Comparison of ENCODE assay signal across 8 cellular contexts in the genomic region with DNA sequence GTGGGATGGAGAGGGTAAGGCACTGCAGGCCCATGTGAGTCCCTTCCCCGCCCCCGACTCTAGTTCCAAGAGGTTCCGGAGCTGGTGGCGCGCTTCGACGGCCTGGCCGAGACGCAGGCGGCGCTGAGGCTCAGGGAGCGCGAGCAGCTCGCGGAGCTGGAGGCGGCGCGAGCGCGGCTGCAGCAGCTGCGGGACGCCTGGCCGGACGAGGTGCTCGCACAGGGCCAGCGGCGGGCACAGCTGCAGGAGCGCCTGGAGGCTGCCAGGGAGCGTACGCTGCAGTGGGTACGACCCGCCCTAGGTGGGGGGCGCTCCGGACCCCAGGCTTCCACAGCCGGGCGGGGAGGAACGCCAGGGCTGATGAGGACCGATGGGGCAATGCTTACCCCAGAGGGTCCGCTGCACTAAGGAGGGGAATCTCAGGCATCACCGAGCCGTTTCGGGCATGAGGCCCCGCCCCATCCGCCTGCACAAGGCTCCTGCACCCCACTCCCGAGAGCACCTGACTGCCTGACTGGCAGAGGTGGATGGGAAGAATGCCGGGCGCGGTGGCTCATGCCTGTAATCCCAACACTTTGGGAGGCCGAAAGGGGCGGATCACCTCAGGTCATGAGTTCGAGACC. TPM values are rescaled to one million over a fixed set of nuclear protein-coding genes. Genes with fewer than 3 reads are reported as not detected.
A peak's percentile ranks its signal among the peaks of the same experiment; 100 is the strongest.
DNase-seq lines count a peak whose midpoint lies in the region; ATAC-seq and TF ChIP-seq lines count a peak whose summit lies in the region.

No MANE protein-coding gene starts in this region.

- WGBS in sigmoid colon, 2 donors, result 2 to 4% methylated on average over 51 of the region's 51 CpGs

- H3K27ac ChIP-seq in neural progenitor cell (no peak overlapping the region), sigmoid colon (no peak overlapping the region)

- no peak overlapping the region for H3K27ac Mint-ChIP-seq in effector memory CD8-positive, alpha-beta T cell
- H3K27ac Mint-ChIP-seq in neural progenitor cell, result no peak overlapping the region

- H3K4me1 Mint-ChIP-seq in effector memory CD8-positive, alpha-beta T cell (ENCODE audit: low read depth in 2 of 2), result peaks cover 11 to 16% of the 10 kb centered on the region in 2 donors
- H3K4me1 Mint-ChIP-seq in neural progenitor cell, result peaks cover 30% of the 10 kb centered on the region

- H3K36me3 ChIP-seq in neural progenitor cell (no peaks in the 10 kb centered on the region), sigmoid colon (peaks cover 10 to 21% (median 11%) of the 10 kb centered on the region in 4 donors)

- intact Hi-C loops in sigmoid colon (cut with DNase I), result no loop called here

- H3K27me3 Mint-ChIP-seq in effector memory CD8-positive, alpha-beta T cell, result peaks cover 21 to 25% of the 10 kb centered on the region in 2 donors
- peaks cover 28% of the 10 kb centered on the region for H3K27me3 Mint-ChIP-seq in neural progenitor cell (ENCODE audit: insufficient read depth, low read depth)

- no peak for ATAC-seq in effector memory CD8-positive, alpha-beta T cell (replicated peaks)
- ATAC-seq in GM18502 (IDR thresholded peaks at IDR 0.05; ENCODE audit: poor library complexity, unreplicated experiment), result no peak
- no peak for ATAC-seq in GM18505 (IDR thresholded peaks at IDR 0.05; ENCODE audit: unreplicated experiment)

- H3K27me3 ChIP-seq in neural progenitor cell, result peaks cover 65% of the 10 kb centered on the region
- peaks cover 16 to 63% (median 44%) of the 10 kb centered on the region in 3 donors for H3K27me3 ChIP-seq in sigmoid colon

- no peak for TF ChIP-seq EP300 in sigmoid colon (IDR thresholded peaks at IDR 0.05)

- peak overlapping the region; percentile 86 for H3K4me2 ChIP-seq in neural progenitor cell

- peaks cover 17% of the 10 kb centered on the region for H3K36me3 Mint-ChIP-seq in effector memory CD8-positive, alpha-beta T cell (ENCODE audit: insufficient read depth)
- H3K36me3 Mint-ChIP-seq in neural progenitor cell, result peaks cover 9% of the 10 kb centered on the region

- H3K9ac ChIP-seq in neural progenitor cell, result no peak overlapping the region

- peak; percentile 65 for DNase-seq in ELF-1 (ENCODE audit: low read depth, low spot score)
- peak; percentile 30 for DNase-seq in NCI-H510A treated with DMSO at 0.1 percent for 48 hours (lab: John Stamatoyannopoulos, UW)
- DNase-seq in effector memory CD8-positive, alpha-beta T cell, result no peak
- DNase-seq in neural progenitor cell (ENCODE audit: low spot score), result peak; percentile 86
- DNase-seq in DMS114 treated with DMSO at 0.1 percent for 48 hours (lab: John Stamatoyannopoulos, UW; ENCODE audit: unreplicated experiment), result no peak
- no peak for DNase-seq in sigmoid colon

- no peak for TF ChIP-seq POLR2A in sigmoid colon (IDR thresholded peaks at IDR 0.05)
- TF ChIP-seq POLR2A in GM18505 (IDR thresholded peaks at IDR 0.05; ENCODE audit: borderline replicate concordance, extremely low read depth, insufficient read depth, insufficient read length), result no peak

- H3K4me3 Mint-ChIP-seq in effector memory CD8-positive, alpha-beta T cell, result peak overlapping the region; percentile 41 to 83
- peak overlapping the region; percentile 55 for H3K4me3 Mint-ChIP-seq in neural progenitor cell

- H3K79me2 ChIP-seq in neural progenitor cell (ENCODE audit: low read depth), result no peaks in the 10 kb centered on the region

- peak overlapping the region; percentile 78 for H2AFZ ChIP-seq in neural progenitor cell (replicated peaks)

- peaks cover 46% of the 10 kb centered on the region for H3F3A ChIP-seq in neural progenitor cell (ENCODE audit: low read depth)

- no peaks in the 10 kb centered on the region for H3K9me3 Mint-ChIP-seq in effector memory CD8-positive, alpha-beta T cell
- H3K9me3 Mint-ChIP-seq in neural progenitor cell, result no peaks in the 10 kb centered on the region

- peak overlapping the region; percentile 51 for H3K4me3 ChIP-seq in neural progenitor cell
- H3K4me3 ChIP-seq in sigmoid colon, result peak overlapping the region in 1 of 4 donors; percentile 10

- H4K20me1 ChIP-seq in neural progenitor cell (ENCODE audit: low read depth), result peaks cover 33% of the 10 kb centered on the region

- TF ChIP-seq CTCF in neural progenitor cell (IDR thresholded peaks at IDR 0.05) (peak; percentile 3), sigmoid colon (IDR thresholded peaks at IDR 0.05) (no peak)

- H3K9me3 ChIP-seq in neural progenitor cell (ENCODE audit: low read depth), result no peaks in the 10 kb centered on the region
- no peaks in the 10 kb centered on the region for H3K9me3 ChIP-seq in sigmoid colon

- H3K4me1 ChIP-seq in neural progenitor cell (peaks cover 6% of the 10 kb centered on the region), sigmoid colon (peaks cover 0 to 25% (median 20%) of the 10 kb centered on the region in 4 donors)

RNA-seq across cellular contexts. Expression of a gene that starts 4.9 kb away (rescaled TPM):
- 0.19 TPM in 1 of 2 replicates, not detected in the other for total RNA-seq in neural progenitor cell (ENCODE audit: low replicate concordance)
- not detected for total RNA-seq in sigmoid colon
- polyA plus RNA-seq in sigmoid colon, result under 1 TPM; 0.42 to 0.60 (median 0.46) TPM

RNA-seq across cellular contexts. Expression of a gene that starts 18.9 kb away (rescaled TPM):
- total RNA-seq in neural progenitor cell (ENCODE audit: low replicate concordance) (0.50 and 1.4 TPM in 2 replicates), sigmoid colon (under 1 TPM in 2 of 4 donors, not detected in 2; under 0.01 to 0.28 TPM)
- 10 to 100 TPM in 1 of 3 donors, 1 to 10 TPM in 2; 3.0 to 10.5 (median 5.1) TPM for polyA plus RNA-seq in sigmoid colon

RNA-seq across cellular contexts. Expression of a gene that starts 30.8 kb away (rescaled TPM):
- total RNA-seq in neural progenitor cell (ENCODE audit: low replicate concordance) (36.9 and 72.9 TPM in 2 replicates), sigmoid colon (10 to 100 TPM; 24.5 to 47.4 (median 40.8) TPM)
- 10 to 100 TPM; 19.2 to 82.8 (median 25.4) TPM for polyA plus RNA-seq in sigmoid colon

RNA-seq across cellular contexts. Expression of a gene that starts 31.1 kb away (rescaled TPM):
- total RNA-seq in neural progenitor cell (ENCODE audit: low replicate concordance) (13.7 and 22.5 TPM in 2 replicates), sigmoid colon (10 to 100 TPM; 12.5 to 18.3 (median 15.5) TPM)
- 10 to 100 TPM; 16.2 to 28.4 (median 18.7) TPM for polyA plus RNA-seq in sigmoid colon

Comparison
In these comparisons a context has a peak if more than half of its experiments do, and no peak if none do; other contexts are left out.
1. DNase-seq: peak in ELF-1 (single experiment), NCI-H510A treated with DMSO at 0.1 percent for 48 hours (single experiment) and neural progenitor cell (single experiment); none in effector memory CD8-positive, alpha-beta T cell (0 of 3), DMS114 treated with DMSO at 0.1 percent for 48 hours (single experiment) and sigmoid colon (single experiment).